Comparison of ENCODE assay signal across 8 cellular contexts in the genomic region with DNA sequence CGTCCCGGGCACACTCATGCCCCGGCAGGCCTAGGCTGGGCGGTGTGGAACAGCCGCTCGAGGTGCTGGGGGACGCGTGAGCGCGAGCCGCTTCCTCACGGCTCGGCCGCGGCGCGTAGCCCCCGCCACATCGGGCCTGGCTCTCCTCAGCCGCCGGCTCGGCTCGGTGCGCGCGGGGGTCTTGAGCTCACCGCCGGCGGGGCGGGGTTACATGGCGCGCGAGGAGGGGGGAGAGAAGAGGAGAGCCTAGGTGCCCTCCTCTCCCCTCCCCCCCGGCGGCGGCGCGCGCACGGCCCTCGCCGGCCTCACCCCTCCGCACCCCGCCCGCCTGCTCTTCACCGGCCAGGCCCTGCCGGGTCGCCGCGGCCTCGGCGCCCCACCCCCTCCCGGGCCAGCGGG. TPM values are rescaled to one million over a fixed set of nuclear protein-coding genes. Genes with fewer than 3 reads are reported as not detected.
DNase-seq lines count a peak whose midpoint lies in the region; FAIRE-seq and TF ChIP-seq lines count a peak whose summit lies in the region.

No MANE protein-coding gene starts in this region.

- H3K4me1 Mint-ChIP-seq in astrocyte (ENCODE audit: low read depth, unreplicated experiment), result peaks cover 25% of the 10 kb centered on the region

- peak overlapping the region; percentile 97 for H3K4me3 Mint-ChIP-seq in astrocyte (ENCODE audit: unreplicated experiment)

- DNase-seq in GM06990 (ENCODE audit: extremely low read depth, insufficient read length), result peak; percentile 86
- peak; percentile 25 for DNase-seq in H54 (ENCODE audit: insufficient read length, low spot score)
- peak; percentile 70 for DNase-seq in M059J (ENCODE audit: low read depth)
- DNase-seq in T-helper 2 cell, result peak; percentile 65 to 87 (median 72)
- DNase-seq in astrocyte (ENCODE audit: low read depth), result peak; percentile 18
- DNase-seq in hypothalamus (lab: John Stamatoyannopoulos, UW), result peak in 36 of 51 donors; percentile 52 to 95 (median 84)
- DNase-seq in skeletal muscle cell (ENCODE audit: low read depth), result peak; percentile 18
- no peak for DNase-seq in DMS114 treated with DMSO at 0.1 percent for 48 hours (lab: John Stamatoyannopoulos, UW; ENCODE audit: unreplicated experiment)

- H3K9me3 ChIP-seq in astrocyte (ENCODE audit: insufficient read depth, low read depth, low read length), result no peaks in the 10 kb centered on the region

- peak overlapping the region; percentile 72 for H3K27ac ChIP-seq in astrocyte (ENCODE audit: low read depth, low read length)

- peak overlapping the region; percentile 95 for H3K4me2 ChIP-seq in astrocyte (ENCODE audit: low read length)

- H3K79me2 ChIP-seq in astrocyte (ENCODE audit: insufficient read depth, low read length), result peaks cover 71% of the 10 kb centered on the region

- peaks cover 9% of the 10 kb centered on the region for H3K4me1 ChIP-seq in astrocyte (ENCODE audit: insufficient read depth, low read length)

- H3K9ac ChIP-seq in astrocyte (ENCODE audit: low read length), result peak overlapping the region; percentile 88

- peaks cover 47% of the 10 kb centered on the region for H4K20me1 ChIP-seq in astrocyte (ENCODE audit: insufficient read depth, low read length)

- FAIRE-seq in H54 (lab: Jason Lieb, UNC) (no peak), astrocyte (lab: Jason Lieb, UNC) (no peak)

- TF ChIP-seq CTCF in GM06990 (IDR thresholded peaks at IDR 0.05; ENCODE audit: insufficient read depth, low read length, poor library complexity, severe bottlenecking), result no peak
- TF ChIP-seq CTCF in astrocyte (IDR thresholded peaks at IDR 0.05; ENCODE audit: insufficient read depth, low read depth, low read length), result no peak

- peak overlapping the region; percentile 73 for H3K4me3 ChIP-seq in GM06990 (replicated peaks; ENCODE audit: low read depth, low read length)
- H3K4me3 ChIP-seq in astrocyte (ENCODE audit: insufficient read depth, low read depth, low read length), result peak overlapping the region; percentile 74
- H3K4me3 ChIP-seq in skeletal muscle cell (ENCODE audit: low read depth, low read length), result peak overlapping the region; percentile 74

- H3K36me3 Mint-ChIP-seq in astrocyte (ENCODE audit: low read depth, unreplicated experiment), result no peaks in the 10 kb centered on the region

- H3K27me3 Mint-ChIP-seq in astrocyte (ENCODE audit: low read depth, unreplicated experiment), result no peaks in the 10 kb centered on the region

- TF ChIP-seq POLR2A in H54 (IDR thresholded peaks at IDR 0.05; ENCODE audit: low read depth, low read length), result no peak

- H3K9me3 Mint-ChIP-seq in astrocyte (ENCODE audit: unreplicated experiment), result no peaks in the 10 kb centered on the region

- H2AFZ ChIP-seq in astrocyte (ENCODE audit: low read depth, low read length), result peak overlapping the region; percentile 71

- no peaks in the 10 kb centered on the region for H3K36me3 ChIP-seq in GM06990 (ENCODE audit: control insufficient read depth, insufficient read depth, low read length)
- no peaks in the 10 kb centered on the region for H3K36me3 ChIP-seq in astrocyte (ENCODE audit: insufficient read depth, low read length)

- H3K27me3 ChIP-seq in GM06990 (replicated peaks; ENCODE audit: control insufficient read depth, insufficient read depth, low read length) (no peaks in the 10 kb centered on the region), astrocyte (ENCODE audit: insufficient read depth, low read length) (no peaks in the 10 kb centered on the region)

- H3K27ac Mint-ChIP-seq in astrocyte (ENCODE audit: unreplicated experiment), result peak overlapping the region; percentile 62

RNA-seq across cellular contexts. Expression of gene RANBP6, which starts 7.7 kb away (rescaled TPM):
- 33.1 and 39.2 TPM in 2 replicates for total RNA-seq in M059J (2014; rRNA removed; shearing (Covaris generic))
- 28.4 and 29.5 TPM in 2 replicates for total RNA-seq in astrocyte
